ENCODE assay signal across 7 cellular contexts in genomic region chr11:89337100-89337650, GRCh38.
DNase-seq lines count a peak whose midpoint lies in the region; ATAC-seq, FAIRE-seq and TF ChIP-seq lines count a peak whose summit lies in the region.
"Not testable (repeated sequence)": the region's sequence is repeated elsewhere in the genome, so short reads cannot be mapped to it uniquely, and the experiment has no call there.

No MANE protein-coding gene starts in this region.

- POLR2A ChIA-PET in PC-3 (lab: Charles Lee; ENCODE audit: unreplicated experiment) = interaction anchor here (0.6 kb wide), 1 partner anchor 335 kb away, joined by 3 read pairs; no protein-coding TSS in a partner anchor
- POLR2A ChIA-PET in K562 (lab: Yijun Ruan, JAX); H1 (lab: Charles Lee; ENCODE audit: partially characterized antibody): not testable (repeated sequence)

- not testable (repeated sequence) for H3K36me3 ChIP-seq in PC-3 (ENCODE audit: low read depth, low read length); K562 (ENCODE audit: control insufficient read depth, insufficient read depth, low read length); H1 (ENCODE audit: control insufficient read depth in 2 of 4, insufficient read depth in 4 of 4, low read length in 3 of 4)

- H3K4me1 ChIP-seq in PC-3 (ENCODE audit: insufficient read depth, low read length); K562 (replicated peaks in 1 of 2; ENCODE audit: control insufficient read depth in 2 of 2, insufficient read depth in 2 of 2, low read length in 2 of 2); H1 (replicated peaks in 1 of 4; ENCODE audit: control insufficient read depth in 3 of 4, insufficient read depth in 4 of 4, low read length in 3 of 4): not testable (repeated sequence)

- intact Hi-C loops in PC-3 (cut with micrococcal nuclease); K562 (cut with micrococcal nuclease); left colon (cut with DNase I, micrococcal nuclease): not testable (repeated sequence)

- not testable (repeated sequence) for TF ChIP-seq POLR2A in K562 (conservative IDR thresholded peaks at IDR 0.05); H1 (IDR thresholded peaks at IDR 0.05; ENCODE audit: control extremely low read depth in 1 of 2, low read depth in 2 of 2, low read length in 2 of 2)

- not testable (repeated sequence) for H3F3A ChIP-seq in PC-3 (ENCODE audit: low read length, unreplicated experiment)

- FAIRE-seq in K562 (lab: Jason Lieb, UNC) (peak; percentile 23), H1 (lab: Jason Lieb, UNC) (peak; percentile 57)

- H3K79me2 ChIP-seq in PC-3 (ENCODE audit: low read length); K562 (ENCODE audit: control insufficient read depth, insufficient read depth, low read length); H1 (ENCODE audit: control insufficient read depth in 1 of 2, insufficient read depth in 2 of 2, low read length in 2 of 2): not testable (repeated sequence)

- in situ Hi-C loops in K562 (cut with MboI) = not testable (repeated sequence)

- not testable (repeated sequence) for H3K9me3 ChIP-seq in PC-3 (ENCODE audit: low read length); K562 (replicated peaks; ENCODE audit: control insufficient read depth, insufficient read depth, low read depth, low read length); H1 (ENCODE audit: insufficient read depth in 2 of 2, low read depth in 1 of 2, low read length in 1 of 2)

- H3K14ac ChIP-seq in H1 (ENCODE audit: insufficient read length) = not testable (repeated sequence)

- H4K5ac ChIP-seq in H1 (ENCODE audit: insufficient read length, low read depth, low read length) = not testable (repeated sequence)

- not testable (repeated sequence) for TF ChIP-seq RAD21 in K562 (CRISPR knock-in tag; conservative IDR thresholded peaks at IDR 0.05 in 1 of 2, IDR thresholded peaks at IDR 0.05 in 1 of 2); H1 (IDR thresholded peaks at IDR 0.05 in 1 of 2, conservative IDR thresholded peaks at IDR 0.05 in 1 of 2; ENCODE audit: low read depth in 2 of 2, low read length in 2 of 2)

- WGBS in K562 (ENCODE audit: insufficient coverage, low coverage, missing lambda C conversion rate) = 0% methylated on average over 4 of the region's 4 CpGs
- WGBS in H1 (ENCODE audit: extremely low coverage in 1 of 2, insufficient coverage in 1 of 2, insufficient read length in 1 of 2, insufficient replicate concordance in 2 of 2, low coverage in 1 of 2, low lambda C conversion rate in 2 of 2, missing lambda C conversion rate in 1 of 2), 2 experiments = 92% methylated on average over 4 of the region's 4 CpGs; no CpG with 5 or more reads in 1 of the 2 experiments

- not testable (repeated sequence) for H3K9me2 ChIP-seq in PC-3 (replicated peaks; ENCODE audit: low read length)

- not testable (repeated sequence) for H3K23ac ChIP-seq in H1 (ENCODE audit: insufficient read length)

- DNase-seq in HT-29 (ENCODE audit: low spot score) (peak; percentile 56), NCI-H1105 treated with DMSO at 0.1 percent for 48 hours (lab: John Stamatoyannopoulos, UW) (peak; percentile 5), PC-3 (peak; percentile 29), pulmonary artery endothelial cell (ENCODE audit: low read depth, low spot score) (peak; percentile 8)
- DNase-seq in K562 (ENCODE audit: extremely low read depth in 1 of 4, low spot score in 3 of 4); H1 (ENCODE audit: low read depth in 1 of 2, low spot score in 2 of 2); left colon: not testable (repeated sequence)

- TF ChIP-seq EP300 in K562 (IDR thresholded peaks at IDR 0.05; ENCODE audit: low read length); H1 (IDR thresholded peaks at IDR 0.05; ENCODE audit: borderline replicate concordance in 1 of 2, low read depth in 2 of 2, low read length in 2 of 2): not testable (repeated sequence)

- H4K8ac ChIP-seq in H1 (ENCODE audit: extremely low read depth, insufficient read depth, low read length) = not testable (repeated sequence)

- not testable (repeated sequence) for H3K4ac ChIP-seq in H1 (replicated peaks; ENCODE audit: insufficient read length, low read depth, low read length)

- not testable (repeated sequence) for H3K27me3 ChIP-seq in PC-3 (ENCODE audit: low read length); K562 (ENCODE audit: control insufficient read depth in 2 of 2, insufficient read depth in 2 of 2, low read length in 2 of 2); H1 (replicated peaks in 1 of 4; ENCODE audit: control insufficient read depth in 3 of 4, extremely low read depth in 1 of 4, insufficient read depth in 3 of 4, low read length in 3 of 4)

- not testable (repeated sequence) for ATAC-seq in PC-3, K562
- peak; percentile 65 for ATAC-seq in left colon

- H2AFZ ChIP-seq in PC-3 (ENCODE audit: low read length); K562 (ENCODE audit: low read depth, low read length); H1 (ENCODE audit: low read length): not testable (repeated sequence)

- not testable (repeated sequence) for H3K9me1 ChIP-seq in K562 (ENCODE audit: control insufficient read depth, insufficient read depth, low read length)

- H2BK5ac ChIP-seq in H1 (ENCODE audit: low read depth, low read length) = not testable (repeated sequence)

- H3K18ac ChIP-seq in H1 (ENCODE audit: extremely low read depth, low read length) = not testable (repeated sequence)

- not testable (repeated sequence) for H3K9ac ChIP-seq in PC-3 (ENCODE audit: low read length); K562 (ENCODE audit: insufficient read depth in 1 of 2, low read depth in 2 of 2, low read length in 2 of 2); H1 (replicated peaks in 1 of 4; ENCODE audit: extremely low read depth in 1 of 4, low read depth in 3 of 4, low read length in 3 of 4)

- not testable (repeated sequence) for TF ChIP-seq CTCF in PC-3 (conservative IDR thresholded peaks at IDR 0.05; ENCODE audit: low read depth, low read length); K562 (IDR thresholded peaks at IDR 0.05 in 2 of 3, conservative IDR thresholded peaks at IDR 0.05 in 1 of 3; ENCODE audit: insufficient read depth in 2 of 3, low read depth in 1 of 3, low read length in 3 of 3); H1 (IDR thresholded peaks at IDR 0.05; ENCODE audit: control extremely low read depth in 1 of 3, insufficient read depth in 1 of 3, low read depth in 1 of 3, low read length in 3 of 3)

- not testable (repeated sequence) for H2AK5ac ChIP-seq in H1 (ENCODE audit: low read depth, low read length)

- not testable (repeated sequence) for H4K20me1 ChIP-seq in PC-3 (ENCODE audit: low read length); K562 (replicated peaks; ENCODE audit: control insufficient read depth, insufficient read depth, low read length); H1 (replicated peaks in 1 of 2; ENCODE audit: control insufficient read depth in 1 of 2, insufficient read depth in 2 of 2, low read length in 2 of 2)

- not testable (repeated sequence) for H3K27ac ChIP-seq in PC-3 (ENCODE audit: low read length); K562 (ENCODE audit: extremely low read depth, low read depth, low read length); H1 (ENCODE audit: low read depth, low read length)

- not testable (repeated sequence) for BruUV-seq in PC-3 (replicated peaks; lab: Mats Ljungman, UMichigan); K562 (replicated peaks; lab: Mats Ljungman, UMichigan)

- not testable (repeated sequence) for H3K4me3 ChIP-seq in PC-3 (ENCODE audit: low read length); K562; H1 (ENCODE audit: extremely low read depth in 1 of 4, insufficient read depth in 2 of 4, low read depth in 3 of 4, low read length in 4 of 4)

- H3K56ac ChIP-seq in H1 (replicated peaks; ENCODE audit: insufficient read length, low read depth, low read length) = not testable (repeated sequence)

- not testable (repeated sequence) for H2BK120ac ChIP-seq in H1 (replicated peaks; ENCODE audit: low read depth, low read length)

- CTCF ChIA-PET in PC-3 (lab: Charles Lee); K562 (lab: Yijun Ruan, JAX; ENCODE audit: low intra/inter-chr PET ratio): not testable (repeated sequence)
- CTCF ChIA-PET in H1 (lab: Charles Lee; ENCODE audit: partially characterized antibody) = interaction anchor here (0.7 kb wide), 1 partner anchor 72 kb away, joined by 3 read pairs; no protein-coding TSS in a partner anchor

- H2BK20ac ChIP-seq in H1 (ENCODE audit: low read length) = not testable (repeated sequence)

- H3K79me1 ChIP-seq in H1 (ENCODE audit: low read depth, low read length) = not testable (repeated sequence)

- H2BK12ac ChIP-seq in H1 (ENCODE audit: low read depth, low read length) = not testable (repeated sequence)

- not testable (repeated sequence) for H3K23me2 ChIP-seq in H1 (ENCODE audit: low read depth, low read length)

- H2BK15ac ChIP-seq in H1 (ENCODE audit: low read length) = not testable (repeated sequence)

- H4K91ac ChIP-seq in H1 (replicated peaks; ENCODE audit: insufficient read length, low read length) = not testable (repeated sequence)

- H3K4me2 ChIP-seq in PC-3 (ENCODE audit: low read length); K562 (ENCODE audit: insufficient read depth, low read length); H1 (ENCODE audit: insufficient read depth in 1 of 2, low read depth in 2 of 2, low read length in 2 of 2): not testable (repeated sequence)
